10 cellular contexts compared by ENCODE assay signal in genomic region chr3:4409415-4409814, GRCh38. TPM values are rescaled to one million over a fixed set of nuclear protein-coding genes. Genes with fewer than 3 reads are reported as not detected.
A peak's percentile ranks its signal among the peaks of the same experiment; 100 is the strongest.
DNase-seq lines count a peak whose midpoint lies in the region; ATAC-seq, FAIRE-seq and TF ChIP-seq lines count a peak whose summit lies in the region.
"Had no signal": no experiment of that assay in that cellular context is flagged by ENCODE, and none has a peak within 500 bp of the region (broad histone marks: within the 10 kb centered on the region; RNA-seq: fewer than 3 reads in every experiment).

No MANE protein-coding gene starts in this region.

- H3K79me2 ChIP-seq in PC-3 (ENCODE audit: low read length) = no peaks in the 10 kb centered on the region

- peak overlapping the region; percentile 45 for H3K27ac Mint-ChIP-seq in dendritic cell treated with granulocyte-macrophage colony-stimulating factor and Interleukin-4, amounts not matched to agents 40 ng/mL and 50 ng/mL, for 4 days

- no peak for ATAC-seq in PC-3
- ATAC-seq in upper lobe of right lung = no peak
- no peak for ATAC-seq in GM21526 (IDR thresholded peaks at IDR 0.05; ENCODE audit: low FRiP score, unreplicated experiment)

- H3K9me2 ChIP-seq in PC-3 (replicated peaks; ENCODE audit: low read length) = no peaks in the 10 kb centered on the region

- H3K4me1 ChIP-seq in PC-3 (ENCODE audit: insufficient read depth, low read length) (peaks cover 75% of the 10 kb centered on the region), upper lobe of right lung (no peaks in the 10 kb centered on the region)
- H3K4me1 ChIP-seq: SJCRH30 had no signal

- CTCF ChIA-PET in PC-3 (lab: Charles Lee) = no interaction called here

- H3K4me3 ChIP-seq in GM06990 (replicated peaks; ENCODE audit: low read depth, low read length) (no peak overlapping the region), PC-3 (ENCODE audit: low read length) (no peak overlapping the region), upper lobe of right lung (no peak overlapping the region)
- H3K4me3 ChIP-seq: SJCRH30 had no signal

- H3K27me3 ChIP-seq in GM06990 (replicated peaks; ENCODE audit: control insufficient read depth, insufficient read depth, low read length) = no peaks in the 10 kb centered on the region
- no peaks in the 10 kb centered on the region for H3K27me3 ChIP-seq in PC-3 (ENCODE audit: low read length)
- H3K27me3 ChIP-seq in upper lobe of right lung = no peaks in the 10 kb centered on the region
- H3K27me3 ChIP-seq: SJCRH30 had no signal

- no peaks in the 10 kb centered on the region for H3F3A ChIP-seq in PC-3 (ENCODE audit: low read length, unreplicated experiment)

- no TSS peak for BruUV-seq in PC-3 (replicated peaks; lab: Mats Ljungman, UMichigan)

- no peak overlapping the region for H2AFZ ChIP-seq in PC-3 (ENCODE audit: low read length)

- H3K36me3 ChIP-seq in GM06990 (ENCODE audit: control insufficient read depth, insufficient read depth, low read length) = no peaks in the 10 kb centered on the region
- 0 out of 2 replicates have a peak, but pooled peaks cover 6% of the 10 kb centered on the region for H3K36me3 ChIP-seq in PC-3 (ENCODE audit: low read depth, low read length)
- H3K36me3 ChIP-seq in upper lobe of right lung = peaks cover 19% of the 10 kb centered on the region
- H3K36me3 ChIP-seq: SJCRH30 had no signal

- no peaks in the 10 kb centered on the region for H3K27me3 Mint-ChIP-seq in dendritic cell treated with granulocyte-macrophage colony-stimulating factor and Interleukin-4, amounts not matched to agents 40 ng/mL and 50 ng/mL, for 4 days

- H3K9ac ChIP-seq in PC-3 (ENCODE audit: low read length) = peak overlapping the region; percentile 72

- peaks cover 12% of the 10 kb centered on the region for H3K4me1 Mint-ChIP-seq in dendritic cell treated with granulocyte-macrophage colony-stimulating factor and Interleukin-4, amounts not matched to agents 40 ng/mL and 50 ng/mL, for 4 days (ENCODE audit: low read depth)

- peaks cover 82% of the 10 kb centered on the region for H3K36me3 Mint-ChIP-seq in dendritic cell treated with granulocyte-macrophage colony-stimulating factor and Interleukin-4, amounts not matched to agents 40 ng/mL and 50 ng/mL, for 4 days (ENCODE audit: low read depth)

- H3K27ac ChIP-seq in PC-3 (ENCODE audit: low read length) (peak overlapping the region; percentile 95), upper lobe of right lung (no peak overlapping the region)
- H3K27ac ChIP-seq: SJCRH30 had no signal

- intact Hi-C loops in PC-3 (cut with micrococcal nuclease) = loop anchor here (5.0 kb wide), 1 partner anchor 778 kb away; the partner anchor contains the start of gene EDEM1
- intact Hi-C loops in dendritic cell treated with granulocyte-macrophage colony-stimulating factor and Interleukin-4, amounts not matched to agents 40 ng/mL and 50 ng/mL, for 4 days (cut with micrococcal nuclease) = no loop called here
- intact Hi-C loops in posterior vena cava (cut with DNase I) = no loop called here
- intact Hi-C loops in upper lobe of right lung (cut with DNase I) = no loop called here

- peak overlapping the region; percentile 31 for H3K4me2 ChIP-seq in PC-3 (ENCODE audit: low read length)

- TF ChIP-seq CTCF in GM06990 (IDR thresholded peaks at IDR 0.05; ENCODE audit: insufficient read depth, low read length, poor library complexity, severe bottlenecking) (no peak), PC-3 (conservative IDR thresholded peaks at IDR 0.05; ENCODE audit: low read depth, low read length) (no peak), upper lobe of right lung (IDR thresholded peaks at IDR 0.05) (no peak)

- H3K4me3 Mint-ChIP-seq in dendritic cell treated with granulocyte-macrophage colony-stimulating factor and Interleukin-4, amounts not matched to agents 40 ng/mL and 50 ng/mL, for 4 days = no peak overlapping the region
- H3K4me3 Mint-ChIP-seq: CD14-positive monocyte had no signal

- peak; percentile 31 for DNase-seq in GM06990 (ENCODE audit: extremely low read depth, insufficient read length)
- DNase-seq in GM19239 (ENCODE audit: insufficient read length, low spot score) = no peak
- DNase-seq in PC-3 = no peak
- no peak for DNase-seq in posterior vena cava (ENCODE audit: low spot score)
- DNase-seq in upper lobe of right lung = no peak
- no peak for DNase-seq in nucleus accumbens (lab: John Stamatoyannopoulos, UW)
- DNase-seq: SJCRH30 had no signal

- H3K9me3 ChIP-seq in PC-3 (ENCODE audit: low read length) = no peaks in the 10 kb centered on the region
- H3K9me3 ChIP-seq in upper lobe of right lung = no peaks in the 10 kb centered on the region
- H3K9me3 ChIP-seq: SJCRH30 had no signal

- no peaks in the 10 kb centered on the region for H4K20me1 ChIP-seq in PC-3 (ENCODE audit: low read length)

- peak; percentile 80 for FAIRE-seq in GM19239 (lab: Jason Lieb, UNC)

- POLR2A ChIA-PET in PC-3 (lab: Charles Lee; ENCODE audit: unreplicated experiment) = no interaction called here

- no peaks in the 10 kb centered on the region for H3K9me3 Mint-ChIP-seq in dendritic cell treated with granulocyte-macrophage colony-stimulating factor and Interleukin-4, amounts not matched to agents 40 ng/mL and 50 ng/mL, for 4 days
- H3K9me3 Mint-ChIP-seq: CD14-positive monocyte had no signal

RNA-seq across cellular contexts. Expression of gene SUMF1, which starts 57.7 kb away (rescaled TPM):
- total RNA-seq in PC-3 (2014; rRNA removed) (79.1 and 81.5 TPM in 2 replicates), posterior vena cava (10 to 100 TPM; 24.3 to 29.8 TPM), upper lobe of right lung (33.3 TPM)
